Comparison of ENCODE assay signal across 13 cellular contexts in the genomic region with DNA sequence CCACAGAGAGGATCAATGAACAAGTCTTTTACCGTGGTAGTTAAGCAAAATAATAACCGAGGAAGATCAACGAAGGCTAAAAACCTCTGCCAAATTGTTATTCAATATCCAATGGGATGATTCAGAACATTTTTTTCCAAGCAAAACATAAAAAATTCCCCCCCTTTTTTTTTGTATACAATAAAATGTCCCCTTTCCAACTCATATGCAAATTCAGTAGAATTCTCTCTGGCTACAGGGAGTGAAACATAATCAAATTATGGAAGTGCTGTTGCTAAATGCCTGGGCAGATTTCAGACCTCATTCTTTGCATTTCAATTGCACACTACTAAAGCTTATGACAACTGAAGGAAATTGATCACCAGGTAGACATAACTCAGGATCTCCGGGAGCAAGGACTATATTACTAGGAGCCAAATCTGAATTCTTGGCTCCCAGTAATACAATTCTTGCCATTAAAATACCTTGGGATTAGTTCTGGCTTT. TPM values are rescaled to one million over a fixed set of nuclear protein-coding genes. Genes with fewer than 3 reads are reported as not detected.
A peak's percentile ranks its signal among the peaks of the same experiment; 100 is the strongest.
DNase-seq lines count a peak whose midpoint lies in the region; ATAC-seq and TF ChIP-seq lines count a peak whose summit lies in the region.
"Had no signal": no experiment of that assay in that cellular context is flagged by ENCODE, and none has a peak within 500 bp of the region (broad histone marks: within the 10 kb centered on the region; RNA-seq: fewer than 3 reads in every experiment).

No MANE protein-coding gene starts in this region.

- H3K4me1 ChIP-seq in IMR-90 (ENCODE audit: control insufficient read depth, insufficient read depth, low read length): no peaks in the 10 kb centered on the region
- peaks cover 27% of the 10 kb centered on the region for H3K4me1 ChIP-seq in PC-3 (ENCODE audit: insufficient read depth, low read length)
- H3K4me1 ChIP-seq in smooth muscle cell (ENCODE audit: low read depth): no peaks in the 10 kb centered on the region
- no peaks in the 10 kb centered on the region for H3K4me1 ChIP-seq in body of pancreas
- H3K4me1 ChIP-seq: BLaER1 treated with 17β-estradiol and CSF1 and Interleukin-3, amounts not matched to agents 10 nM and 100 nM had no signal

- TF ChIP-seq POLR2A in IMR-90 (IDR thresholded peaks at IDR 0.05; ENCODE audit: low read depth, low read length) (no peak), body of pancreas (IDR thresholded peaks at IDR 0.05) (no peak)

- TF ChIP-seq CTCF in IMR-90 (conservative IDR thresholded peaks at IDR 0.05; ENCODE audit: low read depth, low read length) (no peak), PC-3 (conservative IDR thresholded peaks at IDR 0.05; ENCODE audit: low read depth, low read length) (no peak), smooth muscle cell (IDR thresholded peaks at IDR 0.05; ENCODE audit: borderline replicate concordance, insufficient read depth, poor library complexity, severe bottlenecking) (no peak), body of pancreas (IDR thresholded peaks at IDR 0.05) (no peak)

- H3K56ac ChIP-seq in IMR-90 (ENCODE audit: extremely low read depth, insufficient read depth, low read length): no peak overlapping the region

- intact Hi-C loops in IMR-90 (cut with micrococcal nuclease) (no loop called here), PC-3 (cut with micrococcal nuclease) (no loop called here), body of pancreas (cut with DNase I) (no loop called here)

- no peak overlapping the region for H3K9ac ChIP-seq in IMR-90 (ENCODE audit: low read depth, low read length)
- H3K9ac ChIP-seq in PC-3 (ENCODE audit: low read length): no peak overlapping the region
- H3K9ac ChIP-seq in smooth muscle cell (ENCODE audit: low read depth): no peak overlapping the region
- H3K9ac ChIP-seq: BLaER1 treated with 17β-estradiol and CSF1 and Interleukin-3, amounts not matched to agents 10 nM and 100 nM; GM23248 had no signal

- H3K9me3 ChIP-seq in IMR-90 (ENCODE audit: control insufficient read depth, insufficient read depth, low read length): no peaks in the 10 kb centered on the region
- no peaks in the 10 kb centered on the region for H3K9me3 ChIP-seq in PC-3 (ENCODE audit: low read length)
- H3K9me3 ChIP-seq in smooth muscle cell (replicated peaks; ENCODE audit: low read depth): no peaks in the 10 kb centered on the region
- H3K9me3 ChIP-seq in body of pancreas: no peaks in the 10 kb centered on the region

- no peak overlapping the region for H4K91ac ChIP-seq in IMR-90 (ENCODE audit: insufficient read depth, low read depth, low read length)

- H2BK20ac ChIP-seq in IMR-90 (ENCODE audit: low read depth, low read length): no peak overlapping the region

- no peak overlapping the region for H2AFZ ChIP-seq in IMR-90 (replicated peaks; ENCODE audit: low read length, poor library complexity)
- H2AFZ ChIP-seq in PC-3 (ENCODE audit: low read length): no peak overlapping the region
- H2AFZ ChIP-seq in smooth muscle cell (ENCODE audit: low read depth): no peak overlapping the region
- H2AFZ ChIP-seq: GM23248 had no signal

- in situ Hi-C loops in IMR-90 (cut with MboI; ENCODE audit: low sequenced_read_pairs): no loop called here

- no peaks in the 10 kb centered on the region for H3K79me2 ChIP-seq in PC-3 (ENCODE audit: low read length)
- no peaks in the 10 kb centered on the region for H3K79me2 ChIP-seq in smooth muscle cell (ENCODE audit: low read depth)

- dilution Hi-C loops in IMR-90 (cut with HindIII; ENCODE audit: low sequenced_read_pairs, unreplicated experiment): no loop called here

- H3F3A ChIP-seq in PC-3 (ENCODE audit: low read length, unreplicated experiment) (no peaks in the 10 kb centered on the region), smooth muscle cell (ENCODE audit: low read depth) (no peaks in the 10 kb centered on the region)

- H3K9me2 ChIP-seq in PC-3 (replicated peaks; ENCODE audit: low read length): no peaks in the 10 kb centered on the region

- POLR2A ChIA-PET in IMR-90 (lab: Charles Lee; ENCODE audit: unreplicated experiment) (no interaction called here), PC-3 (lab: Charles Lee; ENCODE audit: unreplicated experiment) (no interaction called here)

- no peak overlapping the region for H3K23ac ChIP-seq in IMR-90 (ENCODE audit: low read depth, low read length)

- H3K4ac ChIP-seq in IMR-90 (ENCODE audit: low read depth, low read length): no peak overlapping the region

- H3K4me3 ChIP-seq in IMR-90 (ENCODE audit: insufficient read depth, low read depth, low read length) (no peak overlapping the region), PC-3 (ENCODE audit: low read length) (no peak overlapping the region), smooth muscle cell (no peak overlapping the region), body of pancreas (no peak overlapping the region)
- H3K4me3 ChIP-seq: BLaER1 treated with 17β-estradiol and CSF1 and Interleukin-3, amounts not matched to agents 10 nM and 100 nM; GM23248 had no signal

- H2BK5ac ChIP-seq in IMR-90 (ENCODE audit: low read depth, low read length, poor library complexity, severe bottlenecking): no peak overlapping the region

- H3K27ac ChIP-seq in IMR-90 (ENCODE audit: insufficient read depth, low read length) (no peak overlapping the region), PC-3 (ENCODE audit: low read length) (no peak overlapping the region), smooth muscle cell (ENCODE audit: low read depth) (peak overlapping the region; percentile 31), body of pancreas (no peak overlapping the region)
- H3K27ac ChIP-seq: BLaER1 treated with 17β-estradiol and CSF1 and Interleukin-3, amounts not matched to agents 10 nM and 100 nM; GM23248 had no signal

- BruUV-seq in IMR-90 (replicated peaks; lab: Mats Ljungman, UMichigan): no TSS peak
- no TSS peak for BruUV-seq in PC-3 (replicated peaks; lab: Mats Ljungman, UMichigan)

- CTCF ChIA-PET in IMR-90 (lab: Yijun Ruan, JAX): no interaction called here
- CTCF ChIA-PET in PC-3 (lab: Charles Lee): no interaction called here

- H3K14ac ChIP-seq in IMR-90 (replicated peaks; ENCODE audit: low read depth, low read length): no peak overlapping the region

- no peak overlapping the region for H2AK5ac ChIP-seq in IMR-90 (ENCODE audit: low read depth, low read length)

- H3K27me3 ChIP-seq in IMR-90 (ENCODE audit: control insufficient read depth, insufficient read depth, low read length) (no peaks in the 10 kb centered on the region), PC-3 (ENCODE audit: low read length) (no peaks in the 10 kb centered on the region), smooth muscle cell (ENCODE audit: low read depth) (no peaks in the 10 kb centered on the region), body of pancreas (no peaks in the 10 kb centered on the region)
- H3K27me3 ChIP-seq: BLaER1 treated with 17β-estradiol and CSF1 and Interleukin-3, amounts not matched to agents 10 nM and 100 nM had no signal

- no peaks in the 10 kb centered on the region for H3K36me3 ChIP-seq in IMR-90 (ENCODE audit: control insufficient read depth, insufficient read depth, low read length)
- no peaks in the 10 kb centered on the region for H3K36me3 ChIP-seq in PC-3 (ENCODE audit: low read depth, low read length)
- H3K36me3 ChIP-seq in smooth muscle cell (ENCODE audit: low read depth): no peaks in the 10 kb centered on the region
- H3K36me3 ChIP-seq in body of pancreas (replicated peaks in 1 of 2; ENCODE audit: insufficient read depth in 1 of 2, low read depth in 2 of 2): no peaks in the 10 kb centered on the region
- H3K36me3 ChIP-seq: BLaER1 treated with 17β-estradiol and CSF1 and Interleukin-3, amounts not matched to agents 10 nM and 100 nM had no signal

- no peaks in the 10 kb centered on the region for H3K79me1 ChIP-seq in IMR-90 (ENCODE audit: low read depth in 1 of 2, low read length in 2 of 2)

- H3K9me1 ChIP-seq in IMR-90 (ENCODE audit: insufficient read depth, low read length): no peaks in the 10 kb centered on the region

- H4K8ac ChIP-seq in IMR-90 (ENCODE audit: low read depth in 2 of 2, low read length in 2 of 2): no peak overlapping the region

- H4K20me1 ChIP-seq in IMR-90 (ENCODE audit: insufficient read depth, low read length) (no peaks in the 10 kb centered on the region), PC-3 (ENCODE audit: low read length) (no peaks in the 10 kb centered on the region), smooth muscle cell (ENCODE audit: low read depth) (no peaks in the 10 kb centered on the region)
- H4K20me1 ChIP-seq: BLaER1 treated with 17β-estradiol and CSF1 and Interleukin-3, amounts not matched to agents 10 nM and 100 nM had no signal

- H3K18ac ChIP-seq in IMR-90 (ENCODE audit: low read depth, low read length): no peak overlapping the region; the same call in 1 of the 2 replicates

- no peak overlapping the region for H4K5ac ChIP-seq in IMR-90 (ENCODE audit: low read depth, low read length)

- ATAC-seq in IMR-90 (ENCODE audit: low read depth): no peak
- no peak for ATAC-seq in PC-3
- ATAC-seq in body of pancreas: no peak

- H3K4me2 ChIP-seq in IMR-90 (ENCODE audit: low read depth, low read length) (no peak overlapping the region), PC-3 (ENCODE audit: low read length) (0 out of 2 replicates have a peak overlapping the region, but pooled peaks have one; percentile 9), smooth muscle cell (no peak overlapping the region)
- H3K4me2 ChIP-seq: BLaER1 treated with 17β-estradiol and CSF1 and Interleukin-3, amounts not matched to agents 10 nM and 100 nM had no signal

- no CpG with 5 or more reads among the region's 4 CpGs for WGBS in IMR-90 (ENCODE audit: extremely low coverage in 2 of 2, insufficient read length in 1 of 2), 2 experiments
- WGBS in smooth muscle cell (ENCODE audit: low lambda C conversion rate): 96% methylated on average over 4 of the region's 4 CpGs
- WGBS in body of pancreas, 2 donors: 78 to 82% methylated on average over 4 of the region's 4 CpGs

- no peak overlapping the region for H2BK120ac ChIP-seq in IMR-90 (ENCODE audit: low read depth, low read length)

- H2BK15ac ChIP-seq in IMR-90 (ENCODE audit: low read depth, low read length): no peak overlapping the region

- TF ChIP-seq RAD21 in IMR-90 (IDR thresholded peaks at IDR 0.05; ENCODE audit: low read length): no peak

- DNase-seq in IMR-90 (peak; percentile 10), PC-3 (no peak), fibroblast of gingiva (ENCODE audit: low read depth) (peak; percentile 61), smooth muscle cell (lab: John Stamatoyannopoulos, UW; ENCODE audit: unreplicated experiment) (no peak), body of pancreas (no peak), NCI-H226 (no peak)
- DNase-seq in activated CD4-positive, CD25-positive, alpha-beta regulatory T cell treated with anti-CD3 and anti-CD28 coated beads, Interleukin-2, amount 50 U/mL, for 72 hours: no peak
- DNase-seq: ACHN; CD4-positive, CD25-positive, alpha-beta regulatory T cell; GF-D8 had no signal

- no peak overlapping the region for H2AK9ac ChIP-seq in IMR-90 (replicated peaks; ENCODE audit: low read depth, low read length, poor library complexity)

RNA-seq across cellular contexts. Expression of a gene that starts 51.0 kb away (rescaled TPM):
- total RNA-seq in IMR-90 (2012; rRNA removed) (4.3 and 4.7 TPM in 2 replicates), PC-3 (2014; rRNA removed) (not detected in 2 replicates), smooth muscle cell (not detected in 2 replicates), body of pancreas (10 to 100 TPM in 1 of 2 donors, 1 to 10 TPM in 1; 1.3 to 21.4 TPM)
- polyA plus RNA-seq in IMR-90 (2012; rRNA removed) (1.3 and 1.5 TPM in 2 replicates), smooth muscle cell (not detected in 2 replicates)
- 0.16 and 0.22 TPM in 2 replicates for polyA plus RNA-seq in IMR-90 (2012; cell fraction: cytosol; rRNA removed)
- 0.30 and 2.0 TPM in 2 replicates for polyA plus RNA-seq in IMR-90 (2012; cell fraction: nucleus; rRNA removed; ENCODE audit: low replicate concordance)
- total RNA-seq: A172; CD4-positive, CD25-positive, alpha-beta regulatory T cell had no signal
- polyA plus RNA-seq: CD4-positive, CD25-positive, alpha-beta regulatory T cell had no signal

Comparison
In these comparisons a context has a peak if more than half of its experiments do, and no peak if none do; other contexts are left out.
1. DNase-seq: peak in IMR-90 (single experiment) and fibroblast of gingiva (single experiment); none in PC-3 (single experiment), smooth muscle cell (single experiment), body of pancreas (0 of 4), activated CD4-positive, CD25-positive, alpha-beta regulatory T cell treated with anti-CD3 and anti-CD28 coated beads, Interleukin-2, amount 50 U/mL, for 72 hours (single experiment) and NCI-H226 (single experiment).